ENCODE assay signal across 29 cellular contexts in genomic region chr7:44188480-44189225, GRCh38. TPM values are rescaled to one million over a fixed set of nuclear protein-coding genes. Genes with fewer than 3 reads are reported as not detected.
"Had no signal": no experiment of that assay in that cellular context is flagged by ENCODE, and none has a peak within 500 bp of the region (broad histone marks: within the 10 kb centered on the region; RNA-seq: fewer than 3 reads in every experiment).

No MANE protein-coding gene starts in this region.

- H3K27me3 Mint-ChIP-seq: activated CD4-positive, alpha-beta memory T cell treated with anti-CD3 and anti-CD28 coated beads for 36 hours; activated CD4-positive, alpha-beta T cell treated with anti-CD3 and anti-CD28 coated beads for 36 hours had no signal

- H3K9me3 ChIP-seq: body of pancreas, esophagus squamous epithelium, gastrocnemius medialis, mucosa of descending colon, neutrophil, pancreas, tibial nerve, uterus had no signal

- H3K4me3 Mint-ChIP-seq: activated B cell treated with CpG ODN at 0.5 μM for 24 hours; activated CD4-positive, alpha-beta memory T cell treated with anti-CD3 and anti-CD28 coated beads for 36 hours; activated CD4-positive, alpha-beta T cell treated with anti-CD3 and anti-CD28 coated beads for 36 hours; activated naive CD4-positive, alpha-beta T cell treated with anti-CD3 and anti-CD28 coated beads, Interleukin-2, amount 50 U/mL, for 24 hours; activated T-helper 1 cell treated with anti-CD3 and anti-CD28 coated beads, Interleukin-12 subunit alpha, Interleukin-12 subunit beta, Interleukin-2, Interleukin-4 antibody, amounts not matched to agents 30 ng/mL and 10 ng/mL and 1 ng/mL, durations not matched to agents 14 hours and 24 hours and 36 hours; effector memory CD8-positive, alpha-beta T cell; memory B cell; naive B cell; stimulated activated effector memory CD8-positive, alpha-beta T cell treated with anti-CD3 and anti-CD28 coated beads, Interleukin-12 subunit alpha, Interleukin-12 subunit beta, amount 100 ng/mL, for 72 hours; stimulated activated naive CD8-positive, alpha-beta T cell treated with anti-CD3 and anti-CD28 coated beads, Interleukin-15, amount 100 ng/mL, for 72 hours had no signal

- H3K27ac ChIP-seq: esophagus squamous epithelium, gastrocnemius medialis, neutrophil, pancreas, tibial nerve, uterus had no signal

- H3K27me3 ChIP-seq: body of pancreas, gastrocnemius medialis, pancreas, uterus had no signal

- H3K4me3 ChIP-seq: body of pancreas, esophagus squamous epithelium, gastrocnemius medialis, mucosa of descending colon, pancreas, tibial nerve, uterus had no signal

- H3K9me3 Mint-ChIP-seq: activated B cell treated with CpG ODN at 0.5 μM for 24 hours; activated CD4-positive, alpha-beta memory T cell treated with anti-CD3 and anti-CD28 coated beads for 36 hours; activated naive CD4-positive, alpha-beta T cell treated with anti-CD3 and anti-CD28 coated beads, Interleukin-2, amount 50 U/mL, for 24 hours; activated T-helper 1 cell treated with anti-CD3 and anti-CD28 coated beads, Interleukin-12 subunit alpha, Interleukin-12 subunit beta, Interleukin-2, Interleukin-4 antibody, amounts not matched to agents 30 ng/mL and 10 ng/mL and 1 ng/mL, durations not matched to agents 14 hours and 24 hours and 36 hours; effector memory CD8-positive, alpha-beta T cell; memory B cell; stimulated activated effector memory CD8-positive, alpha-beta T cell treated with anti-CD3 and anti-CD28 coated beads, Interleukin-12 subunit alpha, Interleukin-12 subunit beta, amount 100 ng/mL, for 72 hours; stimulated activated naive CD8-positive, alpha-beta T cell treated with anti-CD3 and anti-CD28 coated beads, Interleukin-15, amount 100 ng/mL, for 72 hours had no signal

- H3K27ac Mint-ChIP-seq: activated B cell treated with CpG ODN at 0.5 μM for 24 hours; activated CD4-positive, alpha-beta memory T cell treated with anti-CD3 and anti-CD28 coated beads for 36 hours; activated CD4-positive, alpha-beta T cell treated with anti-CD3 and anti-CD28 coated beads for 36 hours; activated naive CD4-positive, alpha-beta T cell treated with anti-CD3 and anti-CD28 coated beads, Interleukin-2, amount 50 U/mL, for 24 hours; activated T-helper 1 cell treated with anti-CD3 and anti-CD28 coated beads, Interleukin-12 subunit alpha, Interleukin-12 subunit beta, Interleukin-2, Interleukin-4 antibody, amounts not matched to agents 30 ng/mL and 10 ng/mL and 1 ng/mL, durations not matched to agents 14 hours and 24 hours and 36 hours; effector memory CD8-positive, alpha-beta T cell; memory B cell; naive B cell; stimulated activated effector memory CD8-positive, alpha-beta T cell treated with anti-CD3 and anti-CD28 coated beads, Interleukin-12 subunit alpha, Interleukin-12 subunit beta, amount 100 ng/mL, for 72 hours; stimulated activated naive CD8-positive, alpha-beta T cell treated with anti-CD3 and anti-CD28 coated beads, Interleukin-15, amount 100 ng/mL, for 72 hours had no signal

- H3K4me1 Mint-ChIP-seq: activated B cell treated with CpG ODN at 0.5 μM for 24 hours; activated CD4-positive, alpha-beta T cell treated with anti-CD3 and anti-CD28 coated beads for 36 hours had no signal

- ATAC-seq: activated CD4-positive, alpha-beta T cell treated with anti-CD3 and anti-CD28 coated beads for 36 hours; effector memory CD8-positive, alpha-beta T cell; gastrocnemius medialis; mucosa of descending colon; sciatic nerve; stimulated activated effector memory CD8-positive, alpha-beta T cell treated with anti-CD3 and anti-CD28 coated beads, Interleukin-12 subunit alpha, Interleukin-12 subunit beta, amount 100 ng/mL, for 72 hours; stimulated activated naive CD8-positive, alpha-beta T cell treated with anti-CD3 and anti-CD28 coated beads, Interleukin-15, amount 100 ng/mL, for 72 hours had no signal

- H3K4me1 ChIP-seq: body of pancreas, gastrocnemius medialis, pancreas, tibial nerve, uterus had no signal

- FAIRE-seq: colon, pancreas, small intestine, TTC549 had no signal

- H3K36me3 Mint-ChIP-seq: activated CD4-positive, alpha-beta memory T cell treated with anti-CD3 and anti-CD28 coated beads for 36 hours; activated naive CD4-positive, alpha-beta T cell treated with anti-CD3 and anti-CD28 coated beads, Interleukin-2, amount 50 U/mL, for 24 hours; naive B cell; stimulated activated effector memory CD8-positive, alpha-beta T cell treated with anti-CD3 and anti-CD28 coated beads, Interleukin-12 subunit alpha, Interleukin-12 subunit beta, amount 100 ng/mL, for 72 hours had no signal

- DNase-seq: activated B cell treated with CpG ODN at 0.5 μM for 24 hours; activated CD4-positive, alpha-beta memory T cell treated with anti-CD3 and anti-CD28 coated beads for 36 hours; activated CD4-positive, alpha-beta T cell treated with anti-CD3 and anti-CD28 coated beads for 36 hours; activated gamma-delta T cell; activated T-cell treated with anti-CD3 and anti-CD28 coated beads for 4 hours; central memory CD4-positive, alpha-beta T cell; effector memory CD8-positive, alpha-beta T cell; esophagus squamous epithelium; gastrocnemius medialis; mucosa of descending colon; naive B cell; small intestine; stimulated activated CD4-positive, alpha-beta T cell treated with anti-CD3 and anti-CD28 coated beads, Interleukin-2, amount 100 ng/mL, for 24 hours; stimulated activated naive CD8-positive, alpha-beta T cell treated with anti-CD3 and anti-CD28 coated beads, Interleukin-15, amount 100 ng/mL, for 72 hours; T-helper 1 cell; uterus had no signal

- H3K36me3 ChIP-seq: esophagus squamous epithelium, gastrocnemius medialis, neutrophil, pancreas, tibial nerve, uterus had no signal

RNA-seq across cellular contexts. Expression of gene MYL7, which starts 47.5 kb away (rescaled TPM):
- total RNA-seq: activated B cell treated with CpG ODN at 0.5 μM for 24 hours; activated CD4-positive, alpha-beta memory T cell treated with anti-CD3 and anti-CD28 coated beads for 36 hours; activated CD4-positive, alpha-beta T cell treated with anti-CD3 and anti-CD28 coated beads for 36 hours; activated T-helper 1 cell treated with anti-CD3 and anti-CD28 coated beads, Interleukin-12 subunit alpha, Interleukin-12 subunit beta, Interleukin-2, Interleukin-4 antibody, amounts not matched to agents 30 ng/mL and 10 ng/mL and 1 ng/mL, durations not matched to agents 14 hours and 24 hours and 36 hours; body of pancreas; dermis microvascular lymphatic vessel endothelial cell; esophagus squamous epithelium; liver; sciatic nerve; tibial nerve; uterus had no signal
- polyA plus RNA-seq: liver had no signal
